ENCODE assay signal across 9 cellular contexts in the genomic region with DNA sequence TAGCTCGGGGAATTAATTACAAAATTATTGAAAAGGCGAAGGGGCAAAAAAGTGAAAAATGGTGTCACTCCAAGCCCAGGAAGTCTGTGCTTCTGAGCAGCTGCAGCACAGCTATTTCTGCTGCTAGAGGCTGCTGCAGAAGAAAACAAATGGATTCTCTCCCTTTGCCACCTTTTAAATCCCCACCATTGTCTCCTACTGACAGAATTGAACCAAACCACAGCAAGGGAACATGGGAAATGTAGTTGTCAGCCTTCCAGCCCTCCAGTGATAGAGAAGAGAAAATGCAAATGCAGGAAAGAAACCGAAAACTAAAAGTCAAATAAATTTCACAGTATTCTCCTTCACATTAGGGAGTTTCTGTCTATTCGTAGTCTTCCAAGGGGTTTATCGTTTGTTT. TPM values are rescaled to one million over a fixed set of nuclear protein-coding genes. Genes with fewer than 3 reads are reported as not detected.
DNase-seq lines count a peak whose midpoint lies in the region; ATAC-seq and TF ChIP-seq lines count a peak whose summit lies in the region.
"Had no signal": no experiment of that assay in that cellular context is flagged by ENCODE, and none has a peak within 500 bp of the region (broad histone marks: within the 10 kb centered on the region; RNA-seq: fewer than 3 reads in every experiment).

No MANE protein-coding gene starts in this region.

- peaks cover 3% of the 10 kb centered on the region for H3K36me3 Mint-ChIP-seq in activated T-helper 1 cell treated with anti-CD3 and anti-CD28 coated beads, Interleukin-12 subunit alpha, Interleukin-12 subunit beta, Interleukin-2, Interleukin-4 antibody, amounts not matched to agents 30 ng/mL and 10 ng/mL and 1 ng/mL, durations not matched to agents 14 hours and 24 hours and 36 hours (ENCODE audit: low read depth)

- H3K9me3 Mint-ChIP-seq in activated T-helper 1 cell treated with anti-CD3 and anti-CD28 coated beads, Interleukin-12 subunit alpha, Interleukin-12 subunit beta, Interleukin-2, Interleukin-4 antibody, amounts not matched to agents 30 ng/mL and 10 ng/mL and 1 ng/mL, durations not matched to agents 14 hours and 24 hours and 36 hours: no peaks in the 10 kb centered on the region

- intact Hi-C loops in activated T-helper 1 cell treated with anti-CD3 and anti-CD28 coated beads, Interleukin-12 subunit alpha, Interleukin-12 subunit beta, Interleukin-2, Interleukin-4 antibody, amounts not matched to agents 30 ng/mL and 10 ng/mL and 1 ng/mL, durations not matched to agents 14 hours and 24 hours and 36 hours (cut with micrococcal nuclease): no loop called here

- no peaks in the 10 kb centered on the region for H3F3A ChIP-seq in OCI-LY1 (ENCODE audit: insufficient read depth, low read length)

- H3K27ac ChIP-seq in OCI-LY1 (ENCODE audit: low read depth, low read length, poor library complexity, severe bottlenecking) (no peak overlapping the region), neuronal stem cell (replicated peaks; ENCODE audit: low read length) (no peak overlapping the region)
- H3K27ac ChIP-seq: A549 had no signal

- no peaks in the 10 kb centered on the region for H3K9me3 ChIP-seq in OCI-LY1 (ENCODE audit: low read length)
- no peaks in the 10 kb centered on the region for H3K9me3 ChIP-seq in neuronal stem cell (replicated peaks in 1 of 2; ENCODE audit: control insufficient read depth in 2 of 2, insufficient read depth in 1 of 2, low read depth in 1 of 2, low read length in 2 of 2)
- H3K9me3 ChIP-seq: A549 had no signal

- peak; percentile 79 for ATAC-seq in HG02678 (IDR thresholded peaks at IDR 0.05; ENCODE audit: unreplicated experiment)

- no peaks in the 10 kb centered on the region for H3K27me3 Mint-ChIP-seq in activated T-helper 1 cell treated with anti-CD3 and anti-CD28 coated beads, Interleukin-12 subunit alpha, Interleukin-12 subunit beta, Interleukin-2, Interleukin-4 antibody, amounts not matched to agents 30 ng/mL and 10 ng/mL and 1 ng/mL, durations not matched to agents 14 hours and 24 hours and 36 hours (ENCODE audit: insufficient read depth)

- no peaks in the 10 kb centered on the region for H4K20me1 ChIP-seq in OCI-LY1 (ENCODE audit: insufficient read depth, low read length)

- no peaks in the 10 kb centered on the region for H3K79me1 ChIP-seq in neuronal stem cell (ENCODE audit: low read depth, low read length)

- H3K9me2 ChIP-seq in OCI-LY1 (ENCODE audit: low read depth, low read length): no peaks in the 10 kb centered on the region

- no peak overlapping the region for H4K8ac ChIP-seq in neuronal stem cell (ENCODE audit: low read depth, low read length)

- H3K23ac ChIP-seq in neuronal stem cell (ENCODE audit: low read depth, low read length, poor library complexity): no peak overlapping the region

- H3K4ac ChIP-seq in neuronal stem cell (ENCODE audit: low read length): no peak overlapping the region

- DNase-seq in NCI-H146 (lab: John Stamatoyannopoulos, UW): peak; percentile 4
- no peak for DNase-seq in NCI-H146 treated with DMSO at 0.1 percent for 48 hours (lab: John Stamatoyannopoulos, UW; ENCODE audit: unreplicated experiment)
- no peak for DNase-seq in neuronal stem cell (ENCODE audit: low spot score)
- no peak for DNase-seq in stimulated activated CD4-positive, alpha-beta T cell treated with anti-CD3 and anti-CD28 coated beads, Interleukin-12 subunit alpha, Interleukin-12 subunit beta, amount 100 ng/mL, for 4 hours
- DNase-seq in activated T-helper 1 cell treated with anti-CD3 and anti-CD28 coated beads, Interleukin-12 subunit alpha, Interleukin-12 subunit beta, Interleukin-2, Interleukin-4 antibody, amounts not matched to agents 30 ng/mL and 10 ng/mL and 1 ng/mL, durations not matched to agents 14 hours and 24 hours and 36 hours (ENCODE audit: low spot score): no peak
- no peak for DNase-seq in NCI-H128 (lab: John Stamatoyannopoulos, UW; ENCODE audit: unreplicated experiment)

- H4K91ac ChIP-seq in neuronal stem cell (ENCODE audit: low read depth, low read length, poor library complexity): no peak overlapping the region

- no peak overlapping the region for H3K18ac ChIP-seq in neuronal stem cell (ENCODE audit: low read length)

- TF ChIP-seq CTCF in OCI-LY1 (IDR thresholded peaks at IDR 0.05; ENCODE audit: low read length): no peak

- H3K79me2 ChIP-seq in OCI-LY1 (ENCODE audit: insufficient read depth, low read length): peaks cover 31% of the 10 kb centered on the region; the same call in 1 of the 2 replicates

- no peak overlapping the region for H2BK5ac ChIP-seq in neuronal stem cell (ENCODE audit: low read length)

- H3K9ac ChIP-seq in OCI-LY1 (ENCODE audit: low read length) (no peak overlapping the region), neuronal stem cell (ENCODE audit: low read depth, low read length, poor library complexity) (no peak overlapping the region)

- no peak overlapping the region for H3K14ac ChIP-seq in neuronal stem cell (ENCODE audit: low read length)

- no peak overlapping the region for H2BK12ac ChIP-seq in neuronal stem cell (ENCODE audit: low read length)

- no peaks in the 10 kb centered on the region for H3K27me3 ChIP-seq in OCI-LY1 (ENCODE audit: insufficient read depth, low read length)
- no peaks in the 10 kb centered on the region for H3K27me3 ChIP-seq in neuronal stem cell (ENCODE audit: control insufficient read depth in 3 of 3, insufficient read depth in 3 of 3, low read depth in 1 of 3, low read length in 3 of 3)

- H3K4me1 ChIP-seq in OCI-LY1 (ENCODE audit: insufficient read depth, low read length, severe bottlenecking) (peaks cover 16% of the 10 kb centered on the region), neuronal stem cell (ENCODE audit: control insufficient read depth in 2 of 2, insufficient read depth in 1 of 2, low read depth in 1 of 2, low read length in 2 of 2) (no peaks in the 10 kb centered on the region)
- H3K4me1 ChIP-seq: A549 had no signal

- no peak overlapping the region for H2BK120ac ChIP-seq in neuronal stem cell (ENCODE audit: low read depth, low read length)

- H3K36me3 ChIP-seq in OCI-LY1 (ENCODE audit: insufficient read depth, low read length): peaks cover 54% of the 10 kb centered on the region
- no peaks in the 10 kb centered on the region for H3K36me3 ChIP-seq in neuronal stem cell (replicated peaks in 1 of 2; ENCODE audit: control insufficient read depth in 2 of 2, insufficient read depth in 2 of 2, low read length in 2 of 2)

- H2AFZ ChIP-seq in OCI-LY1 (ENCODE audit: low read length) (no peak overlapping the region), neuronal stem cell (ENCODE audit: low read length) (peak overlapping the region; percentile 65)

- H3K4me3 ChIP-seq in OCI-LY1 (ENCODE audit: low read depth, low read length, poor library complexity, severe bottlenecking) (no peak overlapping the region), neuronal stem cell (ENCODE audit: low read length in 2 of 2) (no peak overlapping the region)
- H3K4me3 ChIP-seq: A549 had no signal

- H3K4me1 Mint-ChIP-seq in activated T-helper 1 cell treated with anti-CD3 and anti-CD28 coated beads, Interleukin-12 subunit alpha, Interleukin-12 subunit beta, Interleukin-2, Interleukin-4 antibody, amounts not matched to agents 30 ng/mL and 10 ng/mL and 1 ng/mL, durations not matched to agents 14 hours and 24 hours and 36 hours (ENCODE audit: low read depth): peaks cover 7% of the 10 kb centered on the region

- peak overlapping the region; percentile 24; the same call in 1 of the 2 replicates for H3K4me2 ChIP-seq in OCI-LY1 (ENCODE audit: low read length)
- no peak overlapping the region for H3K4me2 ChIP-seq in neuronal stem cell (ENCODE audit: insufficient read depth, low read length, poor library complexity, severe bottlenecking)
- H3K4me2 ChIP-seq: A549 had no signal

- no CpG with 5 or more reads among the region's 5 CpGs for WGBS in neuronal stem cell (ENCODE audit: extremely low coverage in 2 of 2, insufficient read length in 2 of 2, insufficient replicate concordance in 1 of 2), 2 donors

- no peak overlapping the region for H2BK15ac ChIP-seq in neuronal stem cell (ENCODE audit: low read length)

- H3K4me3 Mint-ChIP-seq in activated T-helper 1 cell treated with anti-CD3 and anti-CD28 coated beads, Interleukin-12 subunit alpha, Interleukin-12 subunit beta, Interleukin-2, Interleukin-4 antibody, amounts not matched to agents 30 ng/mL and 10 ng/mL and 1 ng/mL, durations not matched to agents 14 hours and 24 hours and 36 hours: no peak overlapping the region

- no peak overlapping the region for H3K27ac Mint-ChIP-seq in activated T-helper 1 cell treated with anti-CD3 and anti-CD28 coated beads, Interleukin-12 subunit alpha, Interleukin-12 subunit beta, Interleukin-2, Interleukin-4 antibody, amounts not matched to agents 30 ng/mL and 10 ng/mL and 1 ng/mL, durations not matched to agents 14 hours and 24 hours and 36 hours

- H2AK5ac ChIP-seq in neuronal stem cell (ENCODE audit: low read depth, low read length): no peak overlapping the region

RNA-seq across cellular contexts. Expression of a gene that starts 33.4 kb away (rescaled TPM):
- polyA plus RNA-seq in neuronal stem cell (2013, experiment 1 of 2): 25.1 TPM
- 25.5 TPM for polyA plus RNA-seq in neuronal stem cell (2013, experiment 2 of 2)
- total RNA-seq in activated T-helper 1 cell treated with anti-CD3 and anti-CD28 coated beads, Interleukin-12 subunit alpha, Interleukin-12 subunit beta, Interleukin-2, Interleukin-4 antibody, amounts not matched to agents 30 ng/mL and 10 ng/mL and 1 ng/mL, durations not matched to agents 14 hours and 24 hours and 36 hours: 100.0 and 103 TPM in 2 replicates

RNA-seq across cellular contexts. Expression of a gene that starts 59.7 kb away (rescaled TPM):
- 8.0 TPM for polyA plus RNA-seq in neuronal stem cell (2013, experiment 1 of 2)
- 8.6 TPM for polyA plus RNA-seq in neuronal stem cell (2013, experiment 2 of 2)
- 13.7 and 15.8 TPM in 2 replicates for total RNA-seq in activated T-helper 1 cell treated with anti-CD3 and anti-CD28 coated beads, Interleukin-12 subunit alpha, Interleukin-12 subunit beta, Interleukin-2, Interleukin-4 antibody, amounts not matched to agents 30 ng/mL and 10 ng/mL and 1 ng/mL, durations not matched to agents 14 hours and 24 hours and 36 hours
